ENCODE assay signal across 1 cellular context in genomic region chr20:63627129-63627699, GRCh38.
TF ChIP-seq lines count a peak whose summit lies in the region.

No MANE protein-coding gene starts in this region.

TF ChIP-seq in GM12878, 131 proteins besides CTCF, POLR2A, EP300 and RAD21 (continued from another document):
- TF ChIP-seq BCLAF1 (IDR thresholded peaks at IDR 0.05) (no peak), TCF12 (IDR thresholded peaks at IDR 0.05; ENCODE audit: low read depth, low read length) (no peak), SIX5 (IDR thresholded peaks at IDR 0.05; ENCODE audit: low read depth, low read length, severe bottlenecking) (no peak), NR2C2 (IDR thresholded peaks at IDR 0.05; ENCODE audit: borderline replicate concordance, control insufficient read depth, insufficient read length, low read depth) (no peak), MTA2 (IDR thresholded peaks at IDR 0.05; ENCODE audit: low read depth) (no peak), SP1 (IDR thresholded peaks at IDR 0.05; ENCODE audit: low read depth, low read length) (no peak), MYB (IDR thresholded peaks at IDR 0.05; ENCODE audit: borderline replicate concordance, low read depth, low read length) (no peak), RAD51 (IDR thresholded peaks at IDR 0.05) (no peak), NFXL1 (IDR thresholded peaks at IDR 0.05; ENCODE audit: borderline replicate concordance) (no peak), GATAD2B (conservative IDR thresholded peaks at IDR 0.05; ENCODE audit: low read depth) (peak; percentile 91; the same call in 1 of the 2 replicates), IKZF2 (IDR thresholded peaks at IDR 0.05) (no peak; a peak in 1 of 4 replicates), NFYA (IDR thresholded peaks at IDR 0.05; ENCODE audit: borderline replicate concordance, low read depth, low read length) (no peak), POLR2AphosphoS2 (IDR thresholded peaks at IDR 0.05; ENCODE audit: low read depth, low read length) (peak; percentile 46; the same call in 1 of the 2 replicates), ZBTB40 (IDR thresholded peaks at IDR 0.05; ENCODE audit: borderline replicate concordance) (no peak), ZSCAN29 (IDR thresholded peaks at IDR 0.05) (no peak), SUZ12 (IDR thresholded peaks at IDR 0.05; ENCODE audit: unreplicated experiment) (no peak), MXI1 (IDR thresholded peaks at IDR 0.05; ENCODE audit: low read depth, low read length) (peak; percentile 100), BCL11A (IDR thresholded peaks at IDR 0.05; ENCODE audit: low read depth, low read length) (no peak), MAX (IDR thresholded peaks at IDR 0.05; ENCODE audit: low read depth, low read length) (peak; percentile 82; the same call in 1 of the 2 replicates), SRF (IDR thresholded peaks at IDR 0.05; ENCODE audit: low read depth in 2 of 2, low read length in 2 of 2) (no peak), NRF1 (conservative IDR thresholded peaks at IDR 0.05; ENCODE audit: low read depth, low read length) (peak; percentile 63)
TF ChIP-seq in GM12878: peak in this region for 40.
